18 cellular contexts compared by ENCODE assay signal in the genomic region with DNA sequence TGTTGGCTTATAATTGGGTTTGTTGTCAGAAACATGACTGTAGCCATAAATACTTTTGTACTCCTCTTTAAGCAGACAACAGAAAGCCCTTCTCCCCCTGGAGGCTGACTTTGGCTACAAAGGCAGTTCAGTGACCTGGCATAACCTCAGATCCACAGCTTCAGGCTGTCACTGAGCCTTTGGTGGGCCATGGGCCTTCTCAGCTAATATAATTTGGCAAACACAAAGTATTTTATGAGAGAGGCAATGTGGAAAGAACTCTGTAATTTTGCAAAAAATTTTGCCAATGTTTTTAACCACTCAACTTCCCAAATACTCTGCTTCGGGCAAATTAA. TPM values are rescaled to one million over a fixed set of nuclear protein-coding genes. Genes with fewer than 3 reads are reported as not detected.
DNase-seq lines count a peak whose midpoint lies in the region; ATAC-seq and TF ChIP-seq lines count a peak whose summit lies in the region.
"Had no signal": no experiment of that assay in that cellular context is flagged by ENCODE, and none has a peak within 500 bp of the region (broad histone marks: within the 10 kb centered on the region; RNA-seq: fewer than 3 reads in every experiment).

No MANE protein-coding gene starts in this region.

- H3K4me3 ChIP-seq in BE2C (ENCODE audit: low read depth, low read length) (no peak overlapping the region), Loucy (ENCODE audit: low read length, poor library complexity, severe bottlenecking) (no peak overlapping the region), lower lobe of right lung (no peak overlapping the region)
- H3K4me3 ChIP-seq: psoas muscle, tibial artery had no signal

- CTCF ChIA-PET in activated CD8-positive, alpha-beta memory T cell treated with anti-CD3 and anti-CD28 coated beads, Interleukin-2, amount 10 ng/mL, durations not matched to agents 7 days and 5 days (lab: Charles Lee) = no interaction called here

- no peaks in the 10 kb centered on the region for H3F3A ChIP-seq in Loucy (ENCODE audit: low read depth)

- no peak for ATAC-seq in lower lobe of right lung
- ATAC-seq in activated CD8-positive, alpha-beta memory T cell treated with anti-CD3 and anti-CD28 coated beads, Interleukin-2, amount 10 ng/mL, durations not matched to agents 7 days and 5 days = no peak
- ATAC-seq in HG03196 (IDR thresholded peaks at IDR 0.05; ENCODE audit: unreplicated experiment) = no peak
- ATAC-seq: activated naive CD8-positive, alpha-beta T cell treated with anti-CD3 and anti-CD28 coated beads, Interleukin-2, amount 50 U/mL, for 24 hours; left lobe of liver had no signal

- H3K27me3 ChIP-seq in BE2C (no peaks in the 10 kb centered on the region), Loucy (ENCODE audit: insufficient read depth, low read length, poor library complexity, severe bottlenecking) (no peaks in the 10 kb centered on the region), lower lobe of right lung (ENCODE audit: low read depth) (no peaks in the 10 kb centered on the region)
- H3K27me3 ChIP-seq: tibial artery had no signal

- no peak overlapping the region; the same call in 1 of the 2 replicates for H2AFZ ChIP-seq in Loucy (ENCODE audit: low read length)

- peak overlapping the region; percentile 39 for H3K27ac ChIP-seq in lower lobe of right lung
- H3K27ac ChIP-seq: psoas muscle had no signal

- no peak overlapping the region for H3K4me3 Mint-ChIP-seq in progenitor cell of endocrine pancreas (ENCODE audit: low read depth)
- H3K4me3 Mint-ChIP-seq in activated CD8-positive, alpha-beta memory T cell treated with anti-CD3 and anti-CD28 coated beads, Interleukin-2, amount 10 ng/mL, durations not matched to agents 7 days and 5 days = no peak overlapping the region
- H3K4me3 Mint-ChIP-seq: activated naive CD8-positive, alpha-beta T cell treated with anti-CD3 and anti-CD28 coated beads, Interleukin-2, amount 50 U/mL, for 24 hours; activated T-helper 1 cell treated with anti-CD3 and anti-CD28 coated beads, Interleukin-12 subunit alpha, Interleukin-12 subunit beta, Interleukin-2, Interleukin-4 antibody, amounts not matched to agents 30 ng/mL and 10 ng/mL and 1 ng/mL, durations not matched to agents 14 hours and 24 hours and 36 hours; naive B cell had no signal

- H3K4me2 ChIP-seq in Loucy (ENCODE audit: low read depth, low read length, poor library complexity, severe bottlenecking) = no peak overlapping the region

- H4K20me1 ChIP-seq in Loucy (ENCODE audit: insufficient read depth, low read length, poor library complexity, severe bottlenecking) = no peaks in the 10 kb centered on the region

- H3K9ac ChIP-seq in Loucy (ENCODE audit: low read depth, low read length, poor library complexity, severe bottlenecking) = no peak overlapping the region

- H3K27ac Mint-ChIP-seq in progenitor cell of endocrine pancreas = no peak overlapping the region
- no peak overlapping the region for H3K27ac Mint-ChIP-seq in activated CD8-positive, alpha-beta memory T cell treated with anti-CD3 and anti-CD28 coated beads, Interleukin-2, amount 10 ng/mL, durations not matched to agents 7 days and 5 days
- H3K27ac Mint-ChIP-seq: activated naive CD8-positive, alpha-beta T cell treated with anti-CD3 and anti-CD28 coated beads, Interleukin-2, amount 50 U/mL, for 24 hours; activated T-helper 1 cell treated with anti-CD3 and anti-CD28 coated beads, Interleukin-12 subunit alpha, Interleukin-12 subunit beta, Interleukin-2, Interleukin-4 antibody, amounts not matched to agents 30 ng/mL and 10 ng/mL and 1 ng/mL, durations not matched to agents 14 hours and 24 hours and 36 hours; naive B cell had no signal

- H3K36me3 ChIP-seq in BE2C (no peaks in the 10 kb centered on the region), Loucy (ENCODE audit: insufficient read depth, low read length) (no peaks in the 10 kb centered on the region), lower lobe of right lung (no peaks in the 10 kb centered on the region)
- H3K36me3 ChIP-seq: tibial artery had no signal

- intact Hi-C loops in lower lobe of right lung (cut with DNase I) = no loop called here

- TF ChIP-seq CTCF in BE2C (IDR thresholded peaks at IDR 0.05; ENCODE audit: low read depth, low read length) (peak; percentile 40), Loucy (conservative IDR thresholded peaks at IDR 0.05; ENCODE audit: low read length) (peak; percentile 51), lower lobe of right lung (IDR thresholded peaks at IDR 0.05) (no peak), progenitor cell of endocrine pancreas (IDR thresholded peaks at IDR 0.05; ENCODE audit: unreplicated experiment) (no peak)

- H3K4me1 ChIP-seq in BE2C (peaks cover 15% of the 10 kb centered on the region), Loucy (ENCODE audit: insufficient read depth, low read length, poor library complexity, severe bottlenecking) (peaks cover 34% of the 10 kb centered on the region), lower lobe of right lung (peaks cover 38% of the 10 kb centered on the region)

- no peaks in the 10 kb centered on the region for H3K27me3 Mint-ChIP-seq in progenitor cell of endocrine pancreas
- H3K27me3 Mint-ChIP-seq in activated CD8-positive, alpha-beta memory T cell treated with anti-CD3 and anti-CD28 coated beads, Interleukin-2, amount 10 ng/mL, durations not matched to agents 7 days and 5 days = no peaks in the 10 kb centered on the region
- H3K27me3 Mint-ChIP-seq: activated naive CD8-positive, alpha-beta T cell treated with anti-CD3 and anti-CD28 coated beads, Interleukin-2, amount 50 U/mL, for 24 hours; naive B cell had no signal

- TF ChIP-seq POLR2A in erythroblast (IDR thresholded peaks at IDR 0.05; ENCODE audit: low read length) = no peak

- peaks cover 3% of the 10 kb centered on the region for H3K9me3 Mint-ChIP-seq in progenitor cell of endocrine pancreas (ENCODE audit: low read depth)
- H3K9me3 Mint-ChIP-seq in activated CD8-positive, alpha-beta memory T cell treated with anti-CD3 and anti-CD28 coated beads, Interleukin-2, amount 10 ng/mL, durations not matched to agents 7 days and 5 days (ENCODE audit: low read depth) = no peaks in the 10 kb centered on the region
- H3K9me3 Mint-ChIP-seq: activated naive CD8-positive, alpha-beta T cell treated with anti-CD3 and anti-CD28 coated beads, Interleukin-2, amount 50 U/mL, for 24 hours; activated T-helper 1 cell treated with anti-CD3 and anti-CD28 coated beads, Interleukin-12 subunit alpha, Interleukin-12 subunit beta, Interleukin-2, Interleukin-4 antibody, amounts not matched to agents 30 ng/mL and 10 ng/mL and 1 ng/mL, durations not matched to agents 14 hours and 24 hours and 36 hours; naive B cell had no signal

- H3K9me3 ChIP-seq in BE2C (no peaks in the 10 kb centered on the region), Loucy (ENCODE audit: insufficient read depth, low read depth, low read length) (no peaks in the 10 kb centered on the region), lower lobe of right lung (no peaks in the 10 kb centered on the region)
- H3K9me3 ChIP-seq: psoas muscle, tibial artery had no signal

- DNase-seq in BE2C (no peak), erythroblast (lab: John Stamatoyannopoulos, UW) (peak; percentile 41 to 46), lower lobe of right lung (no peak), progenitor cell of endocrine pancreas (ENCODE audit: low spot score, unreplicated experiment) (no peak)
- no peak for DNase-seq in activated CD4-positive, alpha-beta T cell treated with anti-CD3 and anti-CD28 coated beads for 48 hours
- DNase-seq in activated CD8-positive, alpha-beta memory T cell treated with anti-CD3 and anti-CD28 coated beads, Interleukin-2, amount 10 ng/mL, durations not matched to agents 7 days and 5 days = no peak
- DNase-seq: activated CD4-positive, alpha-beta T cell treated with anti-CD3 and anti-CD28 coated beads, Interleukin-2, amount 50 U/mL, for 1 hour; activated naive CD8-positive, alpha-beta T cell treated with anti-CD3 and anti-CD28 coated beads, Interleukin-2, amount 50 U/mL, for 24 hours; naive B cell; NCI-H2081; psoas muscle; SHP77 treated with DMSO at 0.1 percent for 48 hours; stimulated activated CD4-positive, alpha-beta T cell treated with anti-CD3 and anti-CD28 coated beads, Interleukin-1b, Interleukin-23, amount 100 ng/mL, for 48 hours; tibial artery had no signal

- no peaks in the 10 kb centered on the region for H3K36me3 Mint-ChIP-seq in progenitor cell of endocrine pancreas (ENCODE audit: insufficient read depth)
- H3K36me3 Mint-ChIP-seq in activated CD8-positive, alpha-beta memory T cell treated with anti-CD3 and anti-CD28 coated beads, Interleukin-2, amount 10 ng/mL, durations not matched to agents 7 days and 5 days = peaks cover 2% of the 10 kb centered on the region

- no peaks in the 10 kb centered on the region for H3K79me2 ChIP-seq in Loucy (ENCODE audit: insufficient read depth, low read length)

- no peaks in the 10 kb centered on the region for H3K9me2 ChIP-seq in Loucy (replicated peaks; ENCODE audit: low read depth, low read length)

- H3K4me1 Mint-ChIP-seq in progenitor cell of endocrine pancreas (ENCODE audit: low read depth) = no peaks in the 10 kb centered on the region
- peaks cover 2% of the 10 kb centered on the region for H3K4me1 Mint-ChIP-seq in activated CD8-positive, alpha-beta memory T cell treated with anti-CD3 and anti-CD28 coated beads, Interleukin-2, amount 10 ng/mL, durations not matched to agents 7 days and 5 days

RNA-seq across cellular contexts. Expression of gene MGP, which starts 15.5 kb away (rescaled TPM):
- 7.0 TPM for polyA plus RNA-seq in BE2C (2012; ENCODE audit: insufficient read depth, insufficient read length, low read depth)
- 464 TPM for total RNA-seq in lower lobe of right lung
- total RNA-seq in progenitor cell of endocrine pancreas = not detected in 2 replicates
- total RNA-seq in activated CD8-positive, alpha-beta memory T cell treated with anti-CD3 and anti-CD28 coated beads, Interleukin-2, amount 10 ng/mL, durations not matched to agents 7 days and 5 days = not detected
- total RNA-seq: activated T-helper 1 cell treated with anti-CD3 and anti-CD28 coated beads, Interleukin-12 subunit alpha, Interleukin-12 subunit beta, Interleukin-2, Interleukin-4 antibody, amounts not matched to agents 30 ng/mL and 10 ng/mL and 1 ng/mL, durations not matched to agents 14 hours and 24 hours and 36 hours had no signal

RNA-seq across cellular contexts. Expression of gene ERP27, which starts 37.1 kb away (rescaled TPM):
- polyA plus RNA-seq in BE2C (2012; ENCODE audit: insufficient read depth, insufficient read length, low read depth) = not detected
- total RNA-seq in lower lobe of right lung (16.2 TPM), progenitor cell of endocrine pancreas (22.8 and 23.1 TPM in 2 replicates)
- total RNA-seq in activated CD8-positive, alpha-beta memory T cell treated with anti-CD3 and anti-CD28 coated beads, Interleukin-2, amount 10 ng/mL, durations not matched to agents 7 days and 5 days = 1 to 10 TPM; 5.4 to 7.7 TPM

RNA-seq across cellular contexts. Expression of gene ART4, which starts 57.9 kb away (rescaled TPM):
- polyA plus RNA-seq in BE2C (2012; ENCODE audit: insufficient read depth, insufficient read length, low read depth) = 0.17 TPM
- total RNA-seq in lower lobe of right lung (3.7 TPM), progenitor cell of endocrine pancreas (0.18 and 0.29 TPM in 2 replicates)
- not detected for total RNA-seq in activated CD8-positive, alpha-beta memory T cell treated with anti-CD3 and anti-CD28 coated beads, Interleukin-2, amount 10 ng/mL, durations not matched to agents 7 days and 5 days
- total RNA-seq: activated T-helper 1 cell treated with anti-CD3 and anti-CD28 coated beads, Interleukin-12 subunit alpha, Interleukin-12 subunit beta, Interleukin-2, Interleukin-4 antibody, amounts not matched to agents 30 ng/mL and 10 ng/mL and 1 ng/mL, durations not matched to agents 14 hours and 24 hours and 36 hours had no signal

Comparison
In these comparisons a context has a peak if more than half of its experiments do, and no peak if none do; other contexts are left out.
1. DNase-seq: peak in erythroblast (2 of 2); none in BE2C (single experiment), lower lobe of right lung (single experiment), progenitor cell of endocrine pancreas (single experiment), activated CD4-positive, alpha-beta T cell treated with anti-CD3 and anti-CD28 coated beads for 48 hours (single experiment) and activated CD8-positive, alpha-beta memory T cell treated with anti-CD3 and anti-CD28 coated beads, Interleukin-2, amount 10 ng/mL, durations not matched to agents 7 days and 5 days (single experiment).
2. CTCF ChIP-seq: peak in BE2C (single experiment) and Loucy (single experiment); none in lower lobe of right lung (single experiment) and progenitor cell of endocrine pancreas (single experiment).
3. RNA of gene MGP, which starts 15.5 kb away (total RNA-seq): 464 TPM in lower lobe of right lung (single experiment); not detected in progenitor cell of endocrine pancreas and not detected in activated CD8-positive, alpha-beta memory T cell treated with anti-CD3 and anti-CD28 coated beads, Interleukin-2, amount 10 ng/mL, durations not matched to agents 7 days and 5 days; every median in the first group is over 100 times any median in the second.